Comparison of ENCODE assay signal across 1 cellular context in genomic region chr7:130941322-130942210, GRCh38.
TF ChIP-seq lines count a peak whose summit lies in the region.

No MANE protein-coding gene starts in this region.

TF ChIP-seq in K562, 482 proteins besides CTCF, POLR2A, EP300 and RAD21 (continued from another document and continues in another):
- TF ChIP-seq, protein P1, sequence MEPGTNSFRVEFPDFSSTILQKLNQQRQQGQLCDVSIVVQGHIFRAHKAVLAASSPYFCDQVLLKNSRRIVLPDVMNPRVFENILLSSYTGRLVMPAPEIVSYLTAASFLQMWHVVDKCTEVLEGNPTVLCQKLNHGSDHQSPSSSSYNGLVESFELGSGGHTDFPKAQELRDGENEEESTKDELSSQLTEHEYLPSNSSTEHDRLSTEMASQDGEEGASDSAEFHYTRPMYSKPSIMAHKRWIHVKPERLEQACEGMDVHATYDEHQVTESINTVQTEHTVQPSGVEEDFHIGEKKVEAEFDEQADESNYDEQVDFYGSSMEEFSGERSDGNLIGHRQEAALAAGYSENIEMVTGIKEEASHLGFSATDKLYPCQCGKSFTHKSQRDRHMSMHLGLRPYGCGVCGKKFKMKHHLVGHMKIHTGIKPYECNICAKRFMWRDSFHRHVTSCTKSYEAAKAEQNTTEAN (CRISPR knock-in tag; IDR thresholded peaks at IDR 0.05): no peak
- TF ChIP-seq FOXM1 (IDR thresholded peaks at IDR 0.05; ENCODE audit: low read depth) (peak; percentile 12; the same call in 1 of the 2 replicates), FOXM1 (CRISPR knock-in tag; IDR thresholded peaks at IDR 0.05; ENCODE audit: low read depth) (no peak), FOXK2 (conservative IDR thresholded peaks at IDR 0.05 in 1 of 2, IDR thresholded peaks at IDR 0.05 in 1 of 2; ENCODE audit: low read depth in 2 of 2) (peak; percentile 36 to 39; a peak in 1 of 4 replicates), FOXK1 (CRISPR knock-in tag; IDR thresholded peaks at IDR 0.05; ENCODE audit: borderline replicate concordance) (peak; percentile 92; the same call in 1 of the 2 replicates), ZBTB8A (IDR thresholded peaks at IDR 0.05; ENCODE audit: partially characterized antibody) (no peak), ZNF146 (CRISPR knock-in tag; IDR thresholded peaks at IDR 0.05; ENCODE audit: unreplicated experiment) (no peak), PCBP2 (IDR thresholded peaks at IDR 0.05; ENCODE audit: low read depth, low read length, poor library complexity, severe bottlenecking) (no peak), GATAD2A (IDR thresholded peaks at IDR 0.05) (no peak), FOS (IDR thresholded peaks at IDR 0.05; ENCODE audit: extremely low read depth, insufficient read length) (no peak), NFE2 (IDR thresholded peaks at IDR 0.05; ENCODE audit: low read depth) (peak; percentile 47; the same call in 1 of the 2 replicates), CREM (IDR thresholded peaks at IDR 0.05; ENCODE audit: low read depth) (no peak; the same call in 1 of the 2 replicates), ZNF124 (CRISPR knock-in tag; IDR thresholded peaks at IDR 0.05) (no peak), PTRF (tag; IDR thresholded peaks at IDR 0.05) (no peak), TGIF2 (CRISPR knock-in tag; IDR thresholded peaks at IDR 0.05) (no peak), CXXC5 (CRISPR knock-in tag; IDR thresholded peaks at IDR 0.05) (no peak; the same call in 1 of the 2 replicates), SMAD4 (CRISPR knock-in tag; conservative IDR thresholded peaks at IDR 0.05) (peak; percentile 86), FOXA3 (CRISPR knock-in tag; conservative IDR thresholded peaks at IDR 0.05 in 1 of 2, IDR thresholded peaks at IDR 0.05 in 1 of 2) (no peak), ESRRA (IDR thresholded peaks at IDR 0.05; ENCODE audit: borderline replicate concordance, low read depth) (peak; percentile 65; the same call in 1 of the 2 replicates), KDM2B (CRISPR knock-in tag; IDR thresholded peaks at IDR 0.05) (no peak), KLF1 (tag; IDR thresholded peaks at IDR 0.05) (no peak), IRF9 (tag; IDR thresholded peaks at IDR 0.05) (0 out of 2 replicates have a peak, but pooled peaks have one; percentile 9), RREB1 (CRISPR knock-in tag; IDR thresholded peaks at IDR 0.05) (no peak), MED1 (CRISPR knock-in tag; IDR thresholded peaks at IDR 0.05; ENCODE audit: borderline replicate concordance) (no peak), RFX5 (IDR thresholded peaks at IDR 0.05; ENCODE audit: low read depth, low read length) (no peak; the same call in 1 of the 2 replicates), ZNF232 (CRISPR knock-in tag; IDR thresholded peaks at IDR 0.05) (no peak), RBM25 (IDR thresholded peaks at IDR 0.05; ENCODE audit: low read depth, low read length, severe bottlenecking) (no peak), CCAR2 (IDR thresholded peaks at IDR 0.05; ENCODE audit: low read depth, low read length) (no peak), ZNF57 (CRISPR knock-in tag; IDR thresholded peaks at IDR 0.05) (no peak), SMAD1 (IDR thresholded peaks at IDR 0.05; ENCODE audit: low read depth, low read length, partially characterized antibody) (peak; percentile 49), ZBTB7A (IDR thresholded peaks at IDR 0.05; ENCODE audit: borderline replicate concordance, control insufficient read depth, low read depth, low read length) (no peak), SIRT6 (IDR thresholded peaks at IDR 0.05; ENCODE audit: low read depth, low read length) (no peak), GABPB2 (CRISPR knock-in tag; conservative IDR thresholded peaks at IDR 0.05) (no peak), ZFP30 (CRISPR knock-in tag; IDR thresholded peaks at IDR 0.05; ENCODE audit: borderline replicate concordance) (no peak; the same call in 1 of the 2 replicates), GTF2E2 (tag; IDR thresholded peaks at IDR 0.05) (peak; percentile 92), SREBF2 (CRISPR knock-in tag; IDR thresholded peaks at IDR 0.05) (no peak)
- TF ChIP-seq, protein P2, sequence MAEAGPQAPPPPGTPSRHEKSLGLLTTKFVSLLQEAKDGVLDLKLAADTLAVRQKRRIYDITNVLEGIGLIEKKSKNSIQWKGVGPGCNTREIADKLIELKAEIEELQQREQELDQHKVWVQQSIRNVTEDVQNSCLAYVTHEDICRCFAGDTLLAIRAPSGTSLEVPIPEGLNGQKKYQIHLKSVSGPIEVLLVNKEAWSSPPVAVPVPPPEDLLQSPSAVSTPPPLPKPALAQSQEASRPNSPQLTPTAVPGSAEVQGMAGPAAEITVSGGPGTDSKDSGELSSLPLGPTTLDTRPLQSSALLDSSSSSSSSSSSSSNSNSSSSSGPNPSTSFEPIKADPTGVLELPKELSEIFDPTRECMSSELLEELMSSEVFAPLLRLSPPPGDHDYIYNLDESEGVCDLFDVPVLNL (CRISPR knock-in tag; IDR thresholded peaks at IDR 0.05; ENCODE audit: low read depth): no peak
- TF ChIP-seq, protein P3, sequence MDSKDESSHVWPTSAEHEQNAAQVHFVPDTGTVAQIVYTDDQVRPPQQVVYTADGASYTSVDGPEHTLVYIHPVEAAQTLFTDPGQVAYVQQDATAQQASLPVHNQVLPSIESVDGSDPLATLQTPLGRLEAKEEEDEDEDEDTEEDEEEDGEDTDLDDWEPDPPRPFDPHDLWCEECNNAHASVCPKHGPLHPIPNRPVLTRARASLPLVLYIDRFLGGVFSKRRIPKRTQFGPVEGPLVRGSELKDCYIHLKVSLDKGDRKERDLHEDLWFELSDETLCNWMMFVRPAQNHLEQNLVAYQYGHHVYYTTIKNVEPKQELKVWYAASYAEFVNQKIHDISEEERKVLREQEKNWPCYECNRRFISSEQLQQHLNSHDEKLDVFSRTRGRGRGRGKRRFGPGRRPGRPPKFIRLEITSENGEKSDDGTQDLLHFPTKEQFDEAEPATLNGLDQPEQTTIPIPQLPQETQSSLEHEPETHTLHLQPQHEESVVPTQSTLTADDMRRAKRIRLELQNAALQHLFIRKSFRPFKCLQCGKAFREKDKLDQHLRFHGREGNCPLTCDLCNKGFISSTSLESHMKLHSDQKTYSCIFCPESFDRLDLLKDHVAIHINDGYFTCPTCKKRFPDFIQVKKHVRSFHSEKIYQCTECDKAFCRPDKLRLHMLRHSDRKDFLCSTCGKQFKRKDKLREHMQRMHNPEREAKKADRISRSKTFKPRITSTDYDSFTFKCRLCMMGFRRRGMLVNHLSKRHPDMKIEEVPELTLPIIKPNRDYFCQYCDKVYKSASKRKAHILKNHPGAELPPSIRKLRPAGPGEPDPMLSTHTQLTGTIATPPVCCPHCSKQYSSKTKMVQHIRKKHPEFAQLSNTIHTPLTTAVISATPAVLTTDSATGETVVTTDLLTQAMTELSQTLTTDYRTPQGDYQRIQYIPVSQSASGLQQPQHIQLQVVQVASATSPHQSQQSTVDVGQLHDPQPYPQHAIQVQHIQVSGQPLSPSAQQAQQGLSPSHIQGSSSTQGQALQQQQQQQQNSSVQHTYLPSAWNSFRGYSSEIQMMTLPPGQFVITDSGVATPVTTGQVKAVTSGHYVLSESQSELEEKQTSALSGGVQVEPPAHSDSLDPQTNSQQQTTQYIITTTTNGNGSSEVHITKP (IDR thresholded peaks at IDR 0.05; ENCODE audit: partially characterized antibody): no peak
- TF ChIP-seq, protein P4, sequence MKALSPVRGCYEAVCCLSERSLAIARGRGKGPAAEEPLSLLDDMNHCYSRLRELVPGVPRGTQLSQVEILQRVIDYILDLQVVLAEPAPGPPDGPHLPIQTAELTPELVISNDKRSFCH (CRISPR knock-in tag; IDR thresholded peaks at IDR 0.05): no peak
- TF ChIP-seq, protein P4 (tag; IDR thresholded peaks at IDR 0.05): peak; percentile 38; the same call in 1 of the 2 replicates
- TF ChIP-seq, protein P5, sequence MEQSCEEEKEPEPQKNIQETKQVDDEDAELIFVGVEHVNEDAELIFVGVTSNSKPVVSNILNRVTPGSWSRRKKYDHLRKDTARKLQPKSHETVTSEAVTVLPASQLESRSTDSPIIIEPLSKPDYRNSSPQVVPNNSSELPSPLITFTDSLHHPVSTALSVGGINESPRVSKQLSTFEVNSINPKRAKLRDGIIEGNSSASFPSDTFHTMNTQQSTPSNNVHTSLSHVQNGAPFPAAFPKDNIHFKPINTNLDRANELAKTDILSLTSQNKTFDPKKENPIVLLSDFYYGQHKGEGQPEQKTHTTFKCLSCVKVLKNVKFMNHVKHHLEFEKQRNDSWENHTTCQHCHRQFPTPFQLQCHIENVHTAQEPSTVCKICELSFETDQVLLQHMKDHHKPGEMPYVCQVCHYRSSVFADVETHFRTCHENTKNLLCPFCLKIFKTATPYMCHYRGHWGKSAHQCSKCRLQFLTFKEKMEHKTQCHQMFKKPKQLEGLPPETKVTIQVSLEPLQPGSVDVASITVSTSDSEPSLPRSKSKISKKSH (CRISPR knock-in tag; IDR thresholded peaks at IDR 0.05): no peak
- TF ChIP-seq, protein P6, sequence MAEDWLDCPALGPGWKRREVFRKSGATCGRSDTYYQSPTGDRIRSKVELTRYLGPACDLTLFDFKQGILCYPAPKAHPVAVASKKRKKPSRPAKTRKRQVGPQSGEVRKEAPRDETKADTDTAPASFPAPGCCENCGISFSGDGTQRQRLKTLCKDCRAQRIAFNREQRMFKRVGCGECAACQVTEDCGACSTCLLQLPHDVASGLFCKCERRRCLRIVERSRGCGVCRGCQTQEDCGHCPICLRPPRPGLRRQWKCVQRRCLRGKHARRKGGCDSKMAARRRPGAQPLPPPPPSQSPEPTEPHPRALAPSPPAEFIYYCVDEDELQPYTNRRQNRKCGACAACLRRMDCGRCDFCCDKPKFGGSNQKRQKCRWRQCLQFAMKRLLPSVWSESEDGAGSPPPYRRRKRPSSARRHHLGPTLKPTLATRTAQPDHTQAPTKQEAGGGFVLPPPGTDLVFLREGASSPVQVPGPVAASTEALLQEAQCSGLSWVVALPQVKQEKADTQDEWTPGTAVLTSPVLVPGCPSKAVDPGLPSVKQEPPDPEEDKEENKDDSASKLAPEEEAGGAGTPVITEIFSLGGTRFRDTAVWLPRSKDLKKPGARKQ (CRISPR knock-in tag; IDR thresholded peaks at IDR 0.05): no peak
- TF ChIP-seq, protein P7, sequence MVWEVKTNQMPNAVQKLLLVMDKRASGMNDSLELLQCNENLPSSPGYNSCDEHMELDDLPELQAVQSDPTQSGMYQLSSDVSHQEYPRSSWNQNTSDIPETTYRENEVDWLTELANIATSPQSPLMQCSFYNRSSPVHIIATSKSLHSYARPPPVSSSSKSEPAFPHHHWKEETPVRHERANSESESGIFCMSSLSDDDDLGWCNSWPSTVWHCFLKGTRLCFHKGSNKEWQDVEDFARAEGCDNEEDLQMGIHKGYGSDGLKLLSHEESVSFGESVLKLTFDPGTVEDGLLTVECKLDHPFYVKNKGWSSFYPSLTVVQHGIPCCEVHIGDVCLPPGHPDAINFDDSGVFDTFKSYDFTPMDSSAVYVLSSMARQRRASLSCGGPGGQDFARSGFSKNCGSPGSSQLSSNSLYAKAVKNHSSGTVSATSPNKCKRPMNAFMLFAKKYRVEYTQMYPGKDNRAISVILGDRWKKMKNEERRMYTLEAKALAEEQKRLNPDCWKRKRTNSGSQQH (CRISPR knock-in tag; IDR thresholded peaks at IDR 0.05): no peak
- TF ChIP-seq, protein P8, sequence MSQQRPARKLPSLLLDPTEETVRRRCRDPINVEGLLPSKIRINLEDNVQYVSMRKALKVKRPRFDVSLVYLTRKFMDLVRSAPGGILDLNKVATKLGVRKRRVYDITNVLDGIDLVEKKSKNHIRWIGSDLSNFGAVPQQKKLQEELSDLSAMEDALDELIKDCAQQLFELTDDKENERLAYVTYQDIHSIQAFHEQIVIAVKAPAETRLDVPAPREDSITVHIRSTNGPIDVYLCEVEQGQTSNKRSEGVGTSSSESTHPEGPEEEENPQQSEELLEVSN (IDR thresholded peaks at IDR 0.05; ENCODE audit: borderline replicate concordance in 1 of 2, extremely low read depth in 1 of 2, insufficient read depth in 1 of 2, insufficient read length in 1 of 2, low read depth in 1 of 2, low read length in 1 of 2, poor library complexity in 1 of 2, severe bottlenecking in 1 of 2): peak; percentile 78 to 85
